Comparison of ENCODE assay signal across 20 cellular contexts in the genomic region with DNA sequence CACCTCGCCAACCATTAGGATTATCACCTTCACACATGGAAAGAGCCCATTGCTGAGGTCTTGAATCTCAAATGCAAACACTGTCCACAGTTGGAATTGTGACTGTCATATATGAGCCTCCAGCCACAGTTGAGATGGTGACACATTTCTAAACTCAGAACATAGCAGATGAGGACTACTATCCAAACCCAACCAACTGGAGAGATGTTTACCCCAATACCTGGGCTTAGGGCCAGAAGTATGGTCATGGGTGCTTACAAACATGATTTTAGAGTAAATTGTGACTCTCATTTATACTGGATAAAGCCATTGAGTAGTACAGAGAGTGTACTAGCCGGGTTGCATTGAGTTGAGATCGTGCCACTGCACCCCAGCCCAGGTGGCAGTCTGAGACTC. TPM values are rescaled to one million over a fixed set of nuclear protein-coding genes. Genes with fewer than 3 reads are reported as not detected.
A peak's percentile ranks its signal among the peaks of the same experiment; 100 is the strongest.
DNase-seq lines count a peak whose midpoint lies in the region; TF ChIP-seq lines count a peak whose summit lies in the region.
"Had no signal": no experiment of that assay in that cellular context is flagged by ENCODE, and none has a peak within 500 bp of the region (broad histone marks: within the 10 kb centered on the region; RNA-seq: fewer than 3 reads in every experiment).

No MANE protein-coding gene starts in this region.

- H3K9me3 ChIP-seq in Peyer's patch: no peaks in the 10 kb centered on the region

- no peaks in the 10 kb centered on the region for H3K4me1 ChIP-seq in Peyer's patch

- H3K27ac ChIP-seq in caudate nucleus (ENCODE audit: low read depth, low read length) (no peak overlapping the region), Peyer's patch (no peak overlapping the region)
- H3K27ac ChIP-seq: C4-2B had no signal

- no peaks in the 10 kb centered on the region for H3K27me3 ChIP-seq in Peyer's patch

- no peaks in the 10 kb centered on the region for H3K36me3 ChIP-seq in Peyer's patch

- H3K4me3 ChIP-seq in Peyer's patch: no peak overlapping the region

- TF ChIP-seq POLR2A in Peyer's patch (IDR thresholded peaks at IDR 0.05): no peak

- DNase-seq in activated CD8-positive, alpha-beta memory T cell treated with anti-CD3 and anti-CD28 coated beads for 24 hours: peak; percentile 28
- DNase-seq in activated CD8-positive, alpha-beta memory T cell treated with anti-CD3 and anti-CD28 coated beads, Interleukin-2, amount 50 U/mL, for 48 hours: no peak
- DNase-seq in DMS79 treated with DMSO at 0.1 percent for 48 hours (lab: John Stamatoyannopoulos, UW): peak; percentile 63
- peak; percentile 46 for DNase-seq in NCI-H2029 treated with DMSO at 0.1 percent for 48 hours (lab: John Stamatoyannopoulos, UW)
- DNase-seq in kidney tubule cell (ENCODE audit: low spot score): peak; percentile 26
- DNase-seq in NCI-H748 (lab: John Stamatoyannopoulos, UW; ENCODE audit: unreplicated experiment): no peak
- no peak for DNase-seq in caudate nucleus (lab: John Stamatoyannopoulos, UW)
- no peak for DNase-seq in Peyer's patch
- DNase-seq: Calu3; CD8-positive, alpha-beta memory T cell; DMS153; GDM1; H7; HFFc6; Karpas-422; NCI-H1694; NCI-H774; SHP77 had no signal

- TF ChIP-seq CTCF in Peyer's patch (IDR thresholded peaks at IDR 0.05): no peak

RNA-seq across cellular contexts. Expression of a gene that starts 14.0 kb away (rescaled TPM):
- total RNA-seq in Peyer's patch: 1 to 10 TPM in 3 of 4 donors, under 1 TPM in 1; 0.66 to 5.0 (median 1.4) TPM
- total RNA-seq: MCF 10A had no signal

Comparison
In these comparisons a context has a peak if more than half of its experiments do, and no peak if none do; other contexts are left out.
1. DNase-seq: peak in activated CD8-positive, alpha-beta memory T cell treated with anti-CD3 and anti-CD28 coated beads for 24 hours (single experiment), DMS79 treated with DMSO at 0.1 percent for 48 hours (single experiment), NCI-H2029 treated with DMSO at 0.1 percent for 48 hours (single experiment) and kidney tubule cell (single experiment); none in activated CD8-positive, alpha-beta memory T cell treated with anti-CD3 and anti-CD28 coated beads, Interleukin-2, amount 50 U/mL, for 48 hours (single experiment), NCI-H748 (single experiment), caudate nucleus (0 of 61) and Peyer's patch (0 of 3).